Comparison of ENCODE assay signal across 1 cellular context in the genomic region with DNA sequence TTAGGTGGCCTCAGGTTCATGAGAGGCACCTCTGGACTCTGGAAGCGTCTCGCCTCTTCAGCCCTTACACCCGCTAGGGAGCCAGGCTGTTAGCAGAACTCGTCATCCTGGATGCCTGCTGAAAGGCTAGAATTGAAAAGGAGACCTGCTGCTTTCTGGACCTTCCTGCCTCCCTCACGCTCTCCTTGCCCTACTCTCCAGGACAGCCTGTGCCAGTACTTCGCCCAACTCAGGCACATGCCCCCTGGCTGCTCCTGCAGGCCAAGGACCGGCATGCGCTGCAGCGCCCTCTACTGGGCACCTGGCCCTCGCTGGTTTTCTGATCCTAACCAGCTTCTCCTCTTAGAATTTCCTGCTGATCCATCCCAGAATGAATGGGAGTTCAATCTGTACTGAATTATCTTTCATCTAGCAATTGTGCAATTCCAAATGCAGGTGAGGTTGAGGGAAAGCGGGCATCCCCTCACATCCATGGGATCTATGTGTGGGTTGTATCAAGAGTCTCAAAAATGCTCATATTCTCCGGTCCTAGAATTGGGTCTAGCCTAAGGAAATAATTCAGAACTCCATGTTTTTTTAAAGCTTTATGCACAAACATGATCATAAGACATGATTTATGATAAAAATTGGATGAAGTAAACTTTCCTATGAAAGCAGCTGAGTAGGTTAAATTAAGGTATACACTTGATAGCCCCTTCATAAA.
TF ChIP-seq lines count a peak whose summit lies in the region.

No MANE protein-coding gene starts in this region.

TF ChIP-seq in H1, 55 proteins besides CTCF, POLR2A, EP300 and RAD21:
- TF ChIP-seq KDM1A (IDR thresholded peaks at IDR 0.05; ENCODE audit: borderline replicate concordance, low read length) (no peak), SP4 (IDR thresholded peaks at IDR 0.05; ENCODE audit: low read length) (no peak), ZNF274 (IDR thresholded peaks at IDR 0.05; ENCODE audit: borderline replicate concordance, extremely low read depth, low read length) (no peak), TAF7 (optimal IDR thresholded peaks at IDR 0.05; ENCODE audit: borderline replicate concordance, low read depth, low read length) (no peak), TEAD4 (IDR thresholded peaks at IDR 0.05; ENCODE audit: low read depth, low read length) (peak; percentile 68; the same call in 1 of the 2 replicates), SP1 (IDR thresholded peaks at IDR 0.05; ENCODE audit: low read depth, low read length) (no peak), YY1 (IDR thresholded peaks at IDR 0.05; ENCODE audit: low read depth, low read length) (0 out of 2 replicates have a peak, but pooled peaks have one; percentile 54), FOSL1 (IDR thresholded peaks at IDR 0.05; ENCODE audit: insufficient read depth, low read depth, low read length) (no peak), GABPA (IDR thresholded peaks at IDR 0.05; ENCODE audit: borderline replicate concordance, insufficient read depth, low read length) (no peak; the same call in 1 of the 2 replicates), POU5F1 (IDR thresholded peaks at IDR 0.05; ENCODE audit: low read depth, low read length) (no peak), CHD1 (IDR thresholded peaks at IDR 0.05; ENCODE audit: low read depth, low read length) (no peak), SP2 (IDR thresholded peaks at IDR 0.05; ENCODE audit: low read length) (no peak), SRF (IDR thresholded peaks at IDR 0.05; ENCODE audit: low read depth, low read length) (no peak), HDAC6 (IDR thresholded peaks at IDR 0.05; ENCODE audit: low read depth, low read length) (no peak), NANOG (IDR thresholded peaks at IDR 0.05; ENCODE audit: insufficient read depth, low read depth, low read length, poor library complexity, severe bottlenecking) (no peak), BCL11A (IDR thresholded peaks at IDR 0.05; ENCODE audit: low read depth in 2 of 2, low read length in 2 of 2) (no peak), KDM5A (IDR thresholded peaks at IDR 0.05; ENCODE audit: low read length) (no peak), SIX5 (IDR thresholded peaks at IDR 0.05; ENCODE audit: low read depth, low read length) (no peak), TAF1 (IDR thresholded peaks at IDR 0.05; ENCODE audit: low read depth, low read length) (no peak), RNF2 (IDR thresholded peaks at IDR 0.05; ENCODE audit: borderline replicate concordance, low read depth, low read length, missing control alignments, poor library complexity, severe bottlenecking) (no peak), CREB1 (IDR thresholded peaks at IDR 0.05) (peak; percentile 40; the same call in 1 of the 2 replicates), JUND (IDR thresholded peaks at IDR 0.05; ENCODE audit: low read length) (no peak), EGR1 (IDR thresholded peaks at IDR 0.05; ENCODE audit: borderline replicate concordance, low read depth, low read length) (no peak), TCF12 (IDR thresholded peaks at IDR 0.05; ENCODE audit: low read depth, low read length) (no peak), RBBP5 (IDR thresholded peaks at IDR 0.05; ENCODE audit: borderline replicate concordance, low read depth, low read length) (no peak), CTBP2 (IDR thresholded peaks at IDR 0.05; ENCODE audit: borderline replicate concordance, insufficient read depth, insufficient read length, low read length) (no peak), CBX5 (IDR thresholded peaks at IDR 0.05; ENCODE audit: low read depth, low read length) (no peak), CBX8 (IDR thresholded peaks at IDR 0.05; ENCODE audit: borderline replicate concordance, low read depth, low read length) (no peak), SIN3A (conservative IDR thresholded peaks at IDR 0.05 in 1 of 2, IDR thresholded peaks at IDR 0.05 in 1 of 2; ENCODE audit: low read depth in 1 of 2, low read length in 2 of 2) (no peak), PHF8 (conservative IDR thresholded peaks at IDR 0.05; ENCODE audit: low read depth, low read length) (no peak), POLR2AphosphoS5 (IDR thresholded peaks at IDR 0.05; ENCODE audit: low read depth, low read length) (peak; percentile 39; the same call in 1 of the 2 replicates), TBP (IDR thresholded peaks at IDR 0.05; ENCODE audit: low read depth, low read length) (no peak), BRCA1 (IDR thresholded peaks at IDR 0.05; ENCODE audit: low read depth, low read length) (no peak), JUN (IDR thresholded peaks at IDR 0.05; ENCODE audit: low read depth, low read length) (no peak), MAFK (IDR thresholded peaks at IDR 0.05; ENCODE audit: low read depth, low read length) (no peak), HDAC2 (IDR thresholded peaks at IDR 0.05; ENCODE audit: borderline replicate concordance in 1 of 2, low read depth in 2 of 2, low read length in 2 of 2) (no peak), CHD2 (IDR thresholded peaks at IDR 0.05; ENCODE audit: low read length) (no peak), CEBPB (IDR thresholded peaks at IDR 0.05; ENCODE audit: low read depth, low read length) (no peak)
- TF ChIP-seq, protein P1, sequence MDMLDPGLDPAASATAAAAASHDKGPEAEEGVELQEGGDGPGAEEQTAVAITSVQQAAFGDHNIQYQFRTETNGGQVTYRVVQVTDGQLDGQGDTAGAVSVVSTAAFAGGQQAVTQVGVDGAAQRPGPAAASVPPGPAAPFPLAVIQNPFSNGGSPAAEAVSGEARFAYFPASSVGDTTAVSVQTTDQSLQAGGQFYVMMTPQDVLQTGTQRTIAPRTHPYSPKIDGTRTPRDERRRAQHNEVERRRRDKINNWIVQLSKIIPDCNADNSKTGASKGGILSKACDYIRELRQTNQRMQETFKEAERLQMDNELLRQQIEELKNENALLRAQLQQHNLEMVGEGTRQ (IDR thresholded peaks at IDR 0.05; ENCODE audit: low read length), result no peak
- TF ChIP-seq, protein P2, sequence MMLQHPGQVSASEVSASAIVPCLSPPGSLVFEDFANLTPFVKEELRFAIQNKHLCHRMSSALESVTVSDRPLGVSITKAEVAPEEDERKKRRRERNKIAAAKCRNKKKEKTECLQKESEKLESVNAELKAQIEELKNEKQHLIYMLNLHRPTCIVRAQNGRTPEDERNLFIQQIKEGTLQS (IDR thresholded peaks at IDR 0.05; ENCODE audit: insufficient read depth, low read depth, low read length), result no peak
- TF ChIP-seq, protein P3, sequence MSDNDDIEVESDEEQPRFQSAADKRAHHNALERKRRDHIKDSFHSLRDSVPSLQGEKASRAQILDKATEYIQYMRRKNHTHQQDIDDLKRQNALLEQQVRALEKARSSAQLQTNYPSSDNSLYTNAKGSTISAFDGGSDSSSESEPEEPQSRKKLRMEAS (IDR thresholded peaks at IDR 0.05), result peak; percentile 97
- TF ChIP-seq, protein P4, sequence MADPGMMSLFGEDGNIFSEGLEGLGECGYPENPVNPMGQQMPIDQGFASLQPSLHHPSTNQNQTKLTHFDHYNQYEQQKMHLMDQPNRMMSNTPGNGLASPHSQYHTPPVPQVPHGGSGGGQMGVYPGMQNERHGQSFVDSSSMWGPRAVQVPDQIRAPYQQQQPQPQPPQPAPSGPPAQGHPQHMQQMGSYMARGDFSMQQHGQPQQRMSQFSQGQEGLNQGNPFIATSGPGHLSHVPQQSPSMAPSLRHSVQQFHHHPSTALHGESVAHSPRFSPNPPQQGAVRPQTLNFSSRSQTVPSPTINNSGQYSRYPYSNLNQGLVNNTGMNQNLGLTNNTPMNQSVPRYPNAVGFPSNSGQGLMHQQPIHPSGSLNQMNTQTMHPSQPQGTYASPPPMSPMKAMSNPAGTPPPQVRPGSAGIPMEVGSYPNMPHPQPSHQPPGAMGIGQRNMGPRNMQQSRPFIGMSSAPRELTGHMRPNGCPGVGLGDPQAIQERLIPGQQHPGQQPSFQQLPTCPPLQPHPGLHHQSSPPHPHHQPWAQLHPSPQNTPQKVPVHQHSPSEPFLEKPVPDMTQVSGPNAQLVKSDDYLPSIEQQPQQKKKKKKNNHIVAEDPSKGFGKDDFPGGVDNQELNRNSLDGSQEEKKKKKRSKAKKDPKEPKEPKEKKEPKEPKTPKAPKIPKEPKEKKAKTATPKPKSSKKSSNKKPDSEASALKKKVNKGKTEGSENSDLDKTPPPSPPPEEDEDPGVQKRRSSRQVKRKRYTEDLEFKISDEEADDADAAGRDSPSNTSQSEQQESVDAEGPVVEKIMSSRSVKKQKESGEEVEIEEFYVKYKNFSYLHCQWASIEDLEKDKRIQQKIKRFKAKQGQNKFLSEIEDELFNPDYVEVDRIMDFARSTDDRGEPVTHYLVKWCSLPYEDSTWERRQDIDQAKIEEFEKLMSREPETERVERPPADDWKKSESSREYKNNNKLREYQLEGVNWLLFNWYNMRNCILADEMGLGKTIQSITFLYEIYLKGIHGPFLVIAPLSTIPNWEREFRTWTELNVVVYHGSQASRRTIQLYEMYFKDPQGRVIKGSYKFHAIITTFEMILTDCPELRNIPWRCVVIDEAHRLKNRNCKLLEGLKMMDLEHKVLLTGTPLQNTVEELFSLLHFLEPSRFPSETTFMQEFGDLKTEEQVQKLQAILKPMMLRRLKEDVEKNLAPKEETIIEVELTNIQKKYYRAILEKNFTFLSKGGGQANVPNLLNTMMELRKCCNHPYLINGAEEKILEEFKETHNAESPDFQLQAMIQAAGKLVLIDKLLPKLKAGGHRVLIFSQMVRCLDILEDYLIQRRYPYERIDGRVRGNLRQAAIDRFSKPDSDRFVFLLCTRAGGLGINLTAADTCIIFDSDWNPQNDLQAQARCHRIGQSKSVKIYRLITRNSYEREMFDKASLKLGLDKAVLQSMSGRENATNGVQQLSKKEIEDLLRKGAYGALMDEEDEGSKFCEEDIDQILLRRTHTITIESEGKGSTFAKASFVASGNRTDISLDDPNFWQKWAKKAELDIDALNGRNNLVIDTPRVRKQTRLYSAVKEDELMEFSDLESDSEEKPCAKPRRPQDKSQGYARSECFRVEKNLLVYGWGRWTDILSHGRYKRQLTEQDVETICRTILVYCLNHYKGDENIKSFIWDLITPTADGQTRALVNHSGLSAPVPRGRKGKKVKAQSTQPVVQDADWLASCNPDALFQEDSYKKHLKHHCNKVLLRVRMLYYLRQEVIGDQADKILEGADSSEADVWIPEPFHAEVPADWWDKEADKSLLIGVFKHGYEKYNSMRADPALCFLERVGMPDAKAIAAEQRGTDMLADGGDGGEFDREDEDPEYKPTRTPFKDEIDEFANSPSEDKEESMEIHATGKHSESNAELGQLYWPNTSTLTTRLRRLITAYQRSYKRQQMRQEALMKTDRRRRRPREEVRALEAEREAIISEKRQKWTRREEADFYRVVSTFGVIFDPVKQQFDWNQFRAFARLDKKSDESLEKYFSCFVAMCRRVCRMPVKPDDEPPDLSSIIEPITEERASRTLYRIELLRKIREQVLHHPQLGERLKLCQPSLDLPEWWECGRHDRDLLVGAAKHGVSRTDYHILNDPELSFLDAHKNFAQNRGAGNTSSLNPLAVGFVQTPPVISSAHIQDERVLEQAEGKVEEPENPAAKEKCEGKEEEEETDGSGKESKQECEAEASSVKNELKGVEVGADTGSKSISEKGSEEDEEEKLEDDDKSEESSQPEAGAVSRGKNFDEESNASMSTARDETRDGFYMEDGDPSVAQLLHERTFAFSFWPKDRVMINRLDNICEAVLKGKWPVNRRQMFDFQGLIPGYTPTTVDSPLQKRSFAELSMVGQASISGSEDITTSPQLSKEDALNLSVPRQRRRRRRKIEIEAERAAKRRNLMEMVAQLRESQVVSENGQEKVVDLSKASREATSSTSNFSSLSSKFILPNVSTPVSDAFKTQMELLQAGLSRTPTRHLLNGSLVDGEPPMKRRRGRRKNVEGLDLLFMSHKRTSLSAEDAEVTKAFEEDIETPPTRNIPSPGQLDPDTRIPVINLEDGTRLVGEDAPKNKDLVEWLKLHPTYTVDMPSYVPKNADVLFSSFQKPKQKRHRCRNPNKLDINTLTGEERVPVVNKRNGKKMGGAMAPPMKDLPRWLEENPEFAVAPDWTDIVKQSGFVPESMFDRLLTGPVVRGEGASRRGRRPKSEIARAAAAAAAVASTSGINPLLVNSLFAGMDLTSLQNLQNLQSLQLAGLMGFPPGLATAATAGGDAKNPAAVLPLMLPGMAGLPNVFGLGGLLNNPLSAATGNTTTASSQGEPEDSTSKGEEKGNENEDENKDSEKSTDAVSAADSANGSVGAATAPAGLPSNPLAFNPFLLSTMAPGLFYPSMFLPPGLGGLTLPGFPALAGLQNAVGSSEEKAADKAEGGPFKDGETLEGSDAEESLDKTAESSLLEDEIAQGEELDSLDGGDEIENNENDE (IDR thresholded peaks at IDR 0.05; ENCODE audit: insufficient replicate concordance, low read length), result no peak
- TF ChIP-seq, protein P5, sequence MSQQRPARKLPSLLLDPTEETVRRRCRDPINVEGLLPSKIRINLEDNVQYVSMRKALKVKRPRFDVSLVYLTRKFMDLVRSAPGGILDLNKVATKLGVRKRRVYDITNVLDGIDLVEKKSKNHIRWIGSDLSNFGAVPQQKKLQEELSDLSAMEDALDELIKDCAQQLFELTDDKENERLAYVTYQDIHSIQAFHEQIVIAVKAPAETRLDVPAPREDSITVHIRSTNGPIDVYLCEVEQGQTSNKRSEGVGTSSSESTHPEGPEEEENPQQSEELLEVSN (IDR thresholded peaks at IDR 0.05), result peak; percentile 84
